ENCODE assay signal across 10 cellular contexts in the genomic region with DNA sequence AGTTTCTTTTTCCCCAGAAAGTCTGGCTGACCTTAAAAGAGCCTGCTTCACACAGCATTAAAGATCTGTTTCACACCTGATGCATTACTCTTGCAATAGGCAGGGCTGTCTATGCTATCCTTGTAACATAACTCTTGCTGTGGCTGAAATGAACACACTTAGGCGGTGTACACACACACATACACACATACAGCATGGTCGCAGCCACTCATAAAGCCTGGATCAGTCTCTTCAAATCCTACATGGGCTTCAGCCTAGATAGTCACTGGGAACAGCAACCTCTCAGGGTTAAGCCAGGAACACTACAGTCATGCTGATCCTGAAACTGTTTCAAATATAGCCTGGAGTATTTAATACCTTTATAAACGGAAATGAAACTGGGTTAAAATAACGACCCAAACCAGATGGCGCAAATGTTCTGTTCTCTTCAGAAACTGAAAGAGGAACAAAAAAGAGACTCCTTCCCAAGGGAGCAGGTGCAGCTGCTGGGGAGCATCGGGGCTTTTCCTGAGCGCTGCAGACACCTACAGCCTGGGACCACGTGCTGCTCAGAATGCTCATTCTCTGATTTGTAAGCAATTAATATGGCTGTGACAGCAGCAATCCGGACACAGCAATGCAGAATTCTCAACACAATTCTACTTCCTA.
DNase-seq lines count a peak whose midpoint lies in the region; ATAC-seq and TF ChIP-seq lines count a peak whose summit lies in the region.
"Had no signal": no experiment of that assay in that cellular context is flagged by ENCODE, and none has a peak within 500 bp of the region (broad histone marks: within the 10 kb centered on the region; RNA-seq: fewer than 3 reads in every experiment).

No MANE protein-coding gene starts in this region.

- peak; percentile 86 for ATAC-seq in GM18502 (IDR thresholded peaks at IDR 0.05; ENCODE audit: poor library complexity, unreplicated experiment)
- ATAC-seq in GM21390 (IDR thresholded peaks at IDR 0.05; ENCODE audit: unreplicated experiment) = peak; percentile 88
- peak; percentile 86 for ATAC-seq in HG03521 (IDR thresholded peaks at IDR 0.05; ENCODE audit: unreplicated experiment)

- WGBS in esophagus squamous epithelium, 2 donors = 44 to 58% methylated on average over 9 of the region's 9 CpGs

- intact Hi-C loops in esophagus squamous epithelium (cut with DNase I) = no loop called here

- TF ChIP-seq POLR2A in esophagus squamous epithelium (IDR thresholded peaks at IDR 0.05) = no peak

- TF ChIP-seq CTCF in esophagus squamous epithelium (IDR thresholded peaks at IDR 0.05) = no peak

- no peaks in the 10 kb centered on the region for H3K36me3 ChIP-seq in effector memory CD4-positive, alpha-beta T cell (ENCODE audit: control insufficient read depth, insufficient read depth, low read length)
- no peaks in the 10 kb centered on the region for H3K36me3 ChIP-seq in esophagus squamous epithelium
- H3K36me3 ChIP-seq: cardiac muscle cell had no signal

- no peak overlapping the region for H3K27ac ChIP-seq in effector memory CD4-positive, alpha-beta T cell (ENCODE audit: insufficient read depth, low read length, poor library complexity, severe bottlenecking)
- H3K27ac ChIP-seq in esophagus squamous epithelium = peak overlapping the region in 2 of 4 donors; percentile 27 to 41
- H3K27ac ChIP-seq: cardiac muscle cell, parathyroid adenoma had no signal

- H3K4me3 ChIP-seq in effector memory CD4-positive, alpha-beta T cell (ENCODE audit: insufficient read depth, low read depth, low read length, poor library complexity, severe bottlenecking) = peak overlapping the region; percentile 54
- H3K4me3 ChIP-seq in esophagus squamous epithelium = peak overlapping the region in 1 of 4 donors; percentile 0
- H3K4me3 ChIP-seq: cardiac muscle cell had no signal

- no peak for DNase-seq in effector memory CD4-positive, alpha-beta T cell
- DNase-seq in NCI-H128 (lab: John Stamatoyannopoulos, UW; ENCODE audit: unreplicated experiment) (no peak), NCI-H2227 (lab: John Stamatoyannopoulos, UW; ENCODE audit: unreplicated experiment) (no peak), DMS 273 treated with DMSO at 0.1 percent for 48 hours (lab: John Stamatoyannopoulos, UW) (no peak), esophagus squamous epithelium (lab: John Stamatoyannopoulos, UW) (no peak)

- no peaks in the 10 kb centered on the region for H3K27me3 ChIP-seq in effector memory CD4-positive, alpha-beta T cell (replicated peaks; ENCODE audit: control insufficient read depth, insufficient read depth, low read length, poor library complexity, severe bottlenecking)
- H3K27me3 ChIP-seq in esophagus squamous epithelium = peaks cover 0 to 34% (median 0%) of the 10 kb centered on the region in 4 donors
- H3K27me3 ChIP-seq: cardiac muscle cell had no signal

- no peaks in the 10 kb centered on the region for H3K4me1 ChIP-seq in effector memory CD4-positive, alpha-beta T cell (ENCODE audit: control insufficient read depth, insufficient read depth, low read length, poor library complexity, severe bottlenecking)
- peaks cover 0 to 23% (median 0%) of the 10 kb centered on the region in 3 donors for H3K4me1 ChIP-seq in esophagus squamous epithelium
- H3K4me1 ChIP-seq: parathyroid adenoma had no signal

- no peaks in the 10 kb centered on the region for H3K9me3 ChIP-seq in effector memory CD4-positive, alpha-beta T cell (ENCODE audit: control insufficient read depth, low read length)
- H3K9me3 ChIP-seq in esophagus squamous epithelium = no peaks in the 10 kb centered on the region
